Comparison of ENCODE assay signal across 26 cellular contexts in the genomic region with DNA sequence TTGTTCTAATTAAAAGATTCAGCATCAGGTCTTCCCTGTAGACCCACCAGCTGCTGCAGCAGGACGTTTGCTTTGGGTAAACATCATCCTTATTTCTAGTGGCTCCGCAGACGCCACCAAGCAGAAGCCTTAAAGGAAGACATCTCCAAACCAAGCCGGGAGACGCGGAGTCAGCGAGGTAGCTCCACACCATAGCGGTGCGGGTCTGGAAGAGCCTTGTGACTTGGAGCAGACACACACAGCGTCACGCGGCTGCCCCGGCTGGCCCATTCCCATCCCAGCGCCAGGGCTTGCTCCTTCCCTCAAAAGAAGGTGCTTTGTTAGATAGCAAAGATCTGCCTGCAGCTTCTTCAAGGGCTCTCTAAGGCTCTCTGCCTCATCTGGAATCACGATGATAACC.
"Had no signal": no experiment of that assay in that cellular context is flagged by ENCODE, and none has a peak within 500 bp of the region (broad histone marks: within the 10 kb centered on the region; RNA-seq: fewer than 3 reads in every experiment).

No MANE protein-coding gene starts in this region.

- H3K4me1 Mint-ChIP-seq: memory B cell; naive thymus-derived CD8-positive, alpha-beta T cell; stimulated activated naive B cell treated with anti-CD40 and anti-IgM and Interleukin-4, amounts not matched to agents 10 μg/mL and 1 μg/mL and 100 μg/mL, for 72 hours had no signal

- H3K9me3 ChIP-seq: neutrophil, pancreas, prostate gland, suprapubic skin, thoracic aorta, tibial artery, upper lobe of right lung had no signal

- H3K9me3 Mint-ChIP-seq: nephron had no signal

- H3K4me3 ChIP-seq: left ventricle myocardium inferior, pancreas, prostate gland, skin epidermis, suprapubic skin, thoracic aorta, tibial artery, upper lobe of right lung had no signal

- H3K27ac Mint-ChIP-seq: memory B cell; nephron; stimulated activated naive B cell treated with anti-CD40 and anti-IgM and Interleukin-4, amounts not matched to agents 10 μg/mL and 1 μg/mL and 100 μg/mL, for 72 hours had no signal

- DNase-seq: hippocampal formation; kidney; left colon; left ventricle myocardium inferior; naive thymus-derived CD8-positive, alpha-beta T cell; occipital lobe; pancreas; retina; right cardiac atrium; stimulated activated CD4-positive, alpha-beta T cell treated with anti-CD3 and anti-CD28 coated beads, Interleukin-12 subunit alpha, Interleukin-12 subunit beta, amount 100 ng/mL, for 4 hours; stimulated activated CD4-positive, alpha-beta T cell treated with anti-CD3 and anti-CD28 coated beads, Interleukin-15, amount 100 ng/mL, for 24 hours; stimulated activated CD4-positive, alpha-beta T cell treated with anti-CD3 and anti-CD28 coated beads, Interleukin-2, amount 100 ng/mL, for 24 hours; stimulated activated CD4-positive, alpha-beta T cell treated with anti-CD3 and anti-CD28 coated beads, Interleukin-4, amount 100 ng/mL, for 1 hour; stimulated activated naive B cell treated with anti-CD40 and anti-IgM and Interleukin-4, amounts not matched to agents 10 μg/mL and 1 μg/mL and 100 μg/mL, for 72 hours; stimulated activated naive CD8-positive, alpha-beta T cell treated with anti-CD3 and anti-CD28 coated beads, Interleukin-15, Interleukin-2, amounts not matched to agents 100 U/mL and 50 U/mL, for 24 hours; trophoblast cell; upper lobe of right lung had no signal

- H3K36me3 ChIP-seq: neutrophil, prostate gland, thoracic aorta had no signal

- H3K27ac ChIP-seq: left ventricle myocardium inferior, neutrophil, pancreas, prostate gland, skin epidermis, suprapubic skin, thoracic aorta, tibial artery, upper lobe of right lung had no signal

- H3K4me1 ChIP-seq: left ventricle myocardium inferior, pancreas, prostate gland, suprapubic skin, tibial artery, upper lobe of right lung had no signal

- H3K36me3 Mint-ChIP-seq: memory B cell; stimulated activated naive B cell treated with anti-CD40 and anti-IgM and Interleukin-4, amounts not matched to agents 10 μg/mL and 1 μg/mL and 100 μg/mL, for 72 hours had no signal

- H3K27me3 ChIP-seq: neutrophil, pancreas, suprapubic skin, tibial artery, upper lobe of right lung had no signal

- H3K4me3 Mint-ChIP-seq: memory B cell; naive thymus-derived CD8-positive, alpha-beta T cell; nephron; neural crest cell; stimulated activated naive B cell treated with anti-CD40 and anti-IgM and Interleukin-4, amounts not matched to agents 10 μg/mL and 1 μg/mL and 100 μg/mL, for 72 hours had no signal
